1 cellular context compared by ENCODE assay signal in the genomic region with DNA sequence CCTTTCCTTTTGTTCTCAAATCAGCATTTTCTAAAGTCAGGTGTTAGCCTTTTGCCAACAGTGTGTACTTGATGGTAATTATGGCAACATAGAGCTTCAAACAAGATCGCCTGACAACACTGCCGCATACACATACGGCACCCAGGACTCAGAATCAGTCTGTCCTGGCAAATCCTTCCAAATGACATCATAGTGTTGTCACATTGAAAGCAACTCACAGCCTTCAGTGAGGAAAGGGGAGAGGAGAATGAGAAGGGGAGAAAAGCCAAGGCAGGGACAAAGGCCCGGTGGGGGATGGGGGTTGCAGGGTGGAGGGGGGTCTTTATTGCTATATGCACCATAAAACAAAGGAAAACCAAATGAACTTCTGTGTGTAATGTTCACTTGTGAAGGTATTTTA.
TF ChIP-seq lines count a peak whose summit lies in the region.

No MANE protein-coding gene starts in this region.

TF ChIP-seq in GM12878, 131 proteins besides CTCF, POLR2A, EP300 and RAD21 (continued from another document):
- no peak for TF ChIP-seq CUX1 (IDR thresholded peaks at IDR 0.05; ENCODE audit: insufficient replicate concordance, low read depth, low read length)
- TF ChIP-seq POLR2AphosphoS5 (IDR thresholded peaks at IDR 0.05; ENCODE audit: low read length): no peak
- TF ChIP-seq CREB1 (IDR thresholded peaks at IDR 0.05; ENCODE audit: low read depth): 0 out of 2 replicates have a peak, but pooled peaks have one; percentile 11
- no peak for TF ChIP-seq STAT3 (IDR thresholded peaks at IDR 0.05; ENCODE audit: low read depth, low read length)
- TF ChIP-seq BHLHE40 (IDR thresholded peaks at IDR 0.05; ENCODE audit: borderline replicate concordance in 1 of 2, low read depth in 2 of 2, low read length in 1 of 2): no peak
- TF ChIP-seq MYB (IDR thresholded peaks at IDR 0.05; ENCODE audit: borderline replicate concordance, low read depth, low read length): no peak
- no peak for TF ChIP-seq USF2 (IDR thresholded peaks at IDR 0.05; ENCODE audit: borderline replicate concordance, low read depth, low read length)
- no peak for TF ChIP-seq MEF2A (IDR thresholded peaks at IDR 0.05; ENCODE audit: insufficient read depth, low read depth, low read length)
TF ChIP-seq in GM12878: peak in this region for 2.
